ENCODE assay signal across 15 cellular contexts in genomic region chr5:7857918-7858632, GRCh38. TPM values are rescaled to one million over a fixed set of nuclear protein-coding genes. Genes with fewer than 3 reads are reported as not detected.
DNase-seq lines count a peak whose midpoint lies in the region; ATAC-seq and TF ChIP-seq lines count a peak whose summit lies in the region.
"Had no signal": no experiment of that assay in that cellular context is flagged by ENCODE, and none has a peak within 500 bp of the region (broad histone marks: within the 10 kb centered on the region; RNA-seq: fewer than 3 reads in every experiment).

No MANE protein-coding gene starts in this region.

- no peak for DNase-seq in activated T-cell treated with anti-CD3 and anti-CD28 coated beads, Interleukin-2, amount 50 U/mL, for 24 hours
- DNase-seq in activated T-cell treated with anti-CD3 and anti-CD28 coated beads for 4 hours (no peak), T-helper 17 cell (no peak), NCI-H774 (lab: John Stamatoyannopoulos, UW) (no peak), testis (no peak), prostate gland (ENCODE audit: low spot score) (no peak)
- peak in 2 of 9 donors; percentile 11 to 17 for DNase-seq in naive thymus-derived CD4-positive, alpha-beta T cell
- DNase-seq: activated CD4-positive, alpha-beta T cell treated with anti-CD3 and anti-CD28 coated beads, Interleukin-2, amount 50 U/mL, for 1 hour; cerebellar nuclear complex; gastrocnemius medialis; KBM-7; NCI-H510A treated with DMSO at 0.1 percent for 48 hours; right cardiac atrium; stimulated activated CD4-positive, alpha-beta T cell treated with anti-CD3 and anti-CD28 coated beads, Interleukin-2, amount 100 ng/mL, for 48 hours had no signal

- POLR2A ChIA-PET in naive thymus-derived CD4-positive, alpha-beta T cell (lab: Charles Lee): interaction anchor here (1.6 kb wide), 1 partner anchor 11 kb away, joined by 9 read pairs; the partner anchor contains the start of genes FASTKD3 and MTRR

- peaks cover 4 to 26% (median 7%) of the 10 kb centered on the region in 3 experiments for H3K36me3 ChIP-seq in naive thymus-derived CD4-positive, alpha-beta T cell (ENCODE audit: control insufficient read depth in 2 of 3, insufficient read depth in 3 of 3, low read length in 3 of 3)
- H3K36me3 ChIP-seq in testis (ENCODE audit: low read depth, missing control alignments) (no peaks in the 10 kb centered on the region), prostate gland (no peaks in the 10 kb centered on the region)

- H3K4me3 ChIP-seq in naive thymus-derived CD4-positive, alpha-beta T cell (ENCODE audit: low read length): no peak overlapping the region
- H3K4me3 ChIP-seq in testis (no peak overlapping the region), prostate gland (no peak overlapping the region)
- H3K4me3 ChIP-seq: gastrocnemius medialis had no signal

- H3K4me3 Mint-ChIP-seq in activated T-cell treated with anti-CD3 and anti-CD28 coated beads, Interleukin-2, amount 50 U/mL, for 24 hours: no peak overlapping the region
- H3K4me3 Mint-ChIP-seq in T-helper 17 cell: peak overlapping the region; percentile 65
- H3K4me3 Mint-ChIP-seq in naive thymus-derived CD4-positive, alpha-beta T cell: peak overlapping the region in 3 of 10 donors; percentile 0 to 36 (median 18)

- H3K4me1 ChIP-seq in naive thymus-derived CD4-positive, alpha-beta T cell (ENCODE audit: control insufficient read depth in 2 of 2, insufficient read depth in 2 of 2, low read length in 2 of 2): peaks cover 0 to 8% of the 10 kb centered on the region in 2 donors
- H3K4me1 ChIP-seq in testis: no peaks in the 10 kb centered on the region
- H3K4me1 ChIP-seq in prostate gland (replicated peaks): no peaks in the 10 kb centered on the region
- H3K4me1 ChIP-seq: gastrocnemius medialis had no signal

- peak overlapping the region; percentile 63 for H3K27ac Mint-ChIP-seq in activated T-cell treated with anti-CD3 and anti-CD28 coated beads, Interleukin-2, amount 50 U/mL, for 24 hours
- peak overlapping the region; percentile 72 for H3K27ac Mint-ChIP-seq in T-helper 17 cell
- H3K27ac Mint-ChIP-seq in naive thymus-derived CD4-positive, alpha-beta T cell: peak overlapping the region; percentile 16 to 82 (median 70)

- no peak for TF ChIP-seq POLR2A in testis (IDR thresholded peaks at IDR 0.05)
- no peak for TF ChIP-seq POLR2A in prostate gland (IDR thresholded peaks at IDR 0.05)

- CTCF ChIA-PET in naive thymus-derived CD4-positive, alpha-beta T cell (lab: Charles Lee): interaction anchor here (2.8 kb wide), 1 partner anchor 14 kb away, joined by 8 read pairs; no protein-coding TSS in a partner anchor

- peaks cover 17% of the 10 kb centered on the region for H3K4me1 Mint-ChIP-seq in activated T-cell treated with anti-CD3 and anti-CD28 coated beads, Interleukin-2, amount 50 U/mL, for 24 hours (ENCODE audit: low read depth)
- H3K4me1 Mint-ChIP-seq in T-helper 17 cell: peaks cover 17% of the 10 kb centered on the region
- peaks cover 15 to 30% (median 23%) of the 10 kb centered on the region in 7 donors for H3K4me1 Mint-ChIP-seq in naive thymus-derived CD4-positive, alpha-beta T cell

- H3K36me3 Mint-ChIP-seq in activated T-cell treated with anti-CD3 and anti-CD28 coated beads, Interleukin-2, amount 50 U/mL, for 24 hours (ENCODE audit: low read depth): peaks cover 54% of the 10 kb centered on the region
- peaks cover 5% of the 10 kb centered on the region for H3K36me3 Mint-ChIP-seq in T-helper 17 cell (ENCODE audit: low read depth)
- peaks cover 3 to 35% (median 20%) of the 10 kb centered on the region in 5 donors for H3K36me3 Mint-ChIP-seq in naive thymus-derived CD4-positive, alpha-beta T cell

- peak overlapping the region; percentile 6 for H3K27ac ChIP-seq in naive thymus-derived CD4-positive, alpha-beta T cell (ENCODE audit: low read depth, low read length)
- H3K27ac ChIP-seq in testis: no peak overlapping the region
- no peak overlapping the region for H3K27ac ChIP-seq in prostate gland
- H3K27ac ChIP-seq: gastrocnemius medialis had no signal

- peaks cover 2% of the 10 kb centered on the region for H3K9me3 Mint-ChIP-seq in activated T-cell treated with anti-CD3 and anti-CD28 coated beads, Interleukin-2, amount 50 U/mL, for 24 hours
- peaks cover 0 to 2% (median 0%) of the 10 kb centered on the region in 11 donors for H3K9me3 Mint-ChIP-seq in naive thymus-derived CD4-positive, alpha-beta T cell

- no peak for TF ChIP-seq CTCF in testis (IDR thresholded peaks at IDR 0.05)
- TF ChIP-seq CTCF in prostate gland (IDR thresholded peaks at IDR 0.05): no peak

- no peaks in the 10 kb centered on the region for H3K27me3 Mint-ChIP-seq in activated T-cell treated with anti-CD3 and anti-CD28 coated beads, Interleukin-2, amount 50 U/mL, for 24 hours
- no peaks in the 10 kb centered on the region for H3K27me3 Mint-ChIP-seq in T-helper 17 cell
- peaks cover 0 to 2% (median 0%) of the 10 kb centered on the region in 5 donors for H3K27me3 Mint-ChIP-seq in naive thymus-derived CD4-positive, alpha-beta T cell

- ATAC-seq in HG02870 (IDR thresholded peaks at IDR 0.05; ENCODE audit: unreplicated experiment): peak; percentile 54
- peak; percentile 48 for ATAC-seq in T-helper 17 cell
- no peak for ATAC-seq in naive thymus-derived CD4-positive, alpha-beta T cell
- ATAC-seq: gastrocnemius medialis had no signal

- no peaks in the 10 kb centered on the region for H3K27me3 ChIP-seq in naive thymus-derived CD4-positive, alpha-beta T cell (ENCODE audit: control insufficient read depth in 2 of 2, insufficient read depth in 2 of 2, low read length in 2 of 2)
- no peaks in the 10 kb centered on the region for H3K27me3 ChIP-seq in testis
- no peaks in the 10 kb centered on the region for H3K27me3 ChIP-seq in prostate gland (replicated peaks; ENCODE audit: insufficient read depth)
- H3K27me3 ChIP-seq: gastrocnemius medialis had no signal

- intact Hi-C loops in naive thymus-derived CD4-positive, alpha-beta T cell (cut with micrococcal nuclease): loop anchor here (1.0 to 5.0 kb wide), 4 partner anchors 11 to 1096 kb away; partner anchors contain the start of genes FASTKD3 (in 1 of the 2) and MTRR (in 1 of the 2)
- intact Hi-C loops in testis (cut with DNase I; ENCODE audit: low total_unique reads) (no loop called here), prostate gland (cut with DNase I) (loop anchor here (10.0 kb wide), 1 partner anchor 1093 kb away; no protein-coding TSS in a partner anchor)

- WGBS in testis, 2 donors: 62 to 75% methylated on average over 9 of the region's 9 CpGs
- WGBS in prostate gland: 58% methylated on average over 9 of the region's 9 CpGs

- H3K9me3 ChIP-seq in T-helper 17 cell (ENCODE audit: control insufficient read depth, low read length, poor library complexity, severe bottlenecking) (peaks cover under 1% of the 10 kb centered on the region), testis (no peaks in the 10 kb centered on the region), prostate gland (no peaks in the 10 kb centered on the region)
- no peaks in the 10 kb centered on the region for H3K9me3 ChIP-seq in naive thymus-derived CD4-positive, alpha-beta T cell (ENCODE audit: control insufficient read depth in 2 of 3, low read length in 3 of 3)
- H3K9me3 ChIP-seq: gastrocnemius medialis had no signal

RNA-seq across cellular contexts. Expression of gene CFAP90, which starts 7.1 kb away (rescaled TPM):
- total RNA-seq in T-helper 17 cell (not detected), testis (10 to 100 TPM; 12.2 to 33.0 TPM), prostate gland (1 to 10 TPM in 1 of 2 donors, under 1 TPM in 1; 0.87 to 1.1 TPM)
- total RNA-seq in naive thymus-derived CD4-positive, alpha-beta T cell: not detected
- polyA plus RNA-seq in naive thymus-derived CD4-positive, alpha-beta T cell: under 1 TPM in 1 of 2 donors, not detected in 1; 0.07 TPM
- 55.2 TPM for polyA plus RNA-seq in testis (ENCODE audit: insufficient read depth, low read depth, low replicate concordance)
- total RNA-seq: gastrocnemius medialis had no signal

RNA-seq across cellular contexts. Expression of gene FASTKD3, which starts 10.8 kb away (rescaled TPM):
- total RNA-seq in T-helper 17 cell (1 to 10 TPM; 4.9 to 5.5 TPM), testis (10 to 100 TPM; 11.7 TPM), prostate gland (10 to 100 TPM in 1 of 2 donors, 1 to 10 TPM in 1; 9.7 to 10.7 TPM)
- 10 to 100 TPM in 2 of 5 experiments, 1 to 10 TPM in 3; 4.2 to 15.3 (median 10.0) TPM for total RNA-seq in naive thymus-derived CD4-positive, alpha-beta T cell
- polyA plus RNA-seq in naive thymus-derived CD4-positive, alpha-beta T cell: 10 to 100 TPM; 10.0 to 11.3 TPM
- polyA plus RNA-seq in testis (ENCODE audit: insufficient read depth, low read depth, low replicate concordance): 8.0 TPM

RNA-seq across cellular contexts. Expression of gene MTRR, which starts 10.9 kb away (rescaled TPM):
- 100 to 1,000 TPM; 101 to 106 TPM for total RNA-seq in T-helper 17 cell
- 10 to 100 TPM; 65.7 to 83.2 (median 70.2) TPM for total RNA-seq in naive thymus-derived CD4-positive, alpha-beta T cell
- polyA plus RNA-seq in naive thymus-derived CD4-positive, alpha-beta T cell: 10 to 100 TPM; 35.5 to 36.0 TPM
- total RNA-seq in testis: 10 to 100 TPM; 56.3 to 82.6 TPM
- 71.4 TPM for polyA plus RNA-seq in testis (ENCODE audit: insufficient read depth, low read depth, low replicate concordance)
- total RNA-seq in prostate gland: 10 to 100 TPM; 34.5 to 64.6 TPM

Comparison
In these comparisons a context has a peak if more than half of its experiments do, and no peak if none do; other contexts are left out.
1. RNA of gene CFAP90, which starts 7.1 kb away (total RNA-seq): 12.2 to 33.0 TPM in testis; 0.87 to 1.1 TPM in prostate gland, not detected in T-helper 17 cell and not detected in naive thymus-derived CD4-positive, alpha-beta T cell; every median in the first group is over 4 times any median in the second.
2. Peak in every context shown above with its lines, with median percentiles within 50 percentile points of each other: H3K27ac Mint-ChIP-seq.